1 cellular context compared by ENCODE assay signal in the genomic region with DNA sequence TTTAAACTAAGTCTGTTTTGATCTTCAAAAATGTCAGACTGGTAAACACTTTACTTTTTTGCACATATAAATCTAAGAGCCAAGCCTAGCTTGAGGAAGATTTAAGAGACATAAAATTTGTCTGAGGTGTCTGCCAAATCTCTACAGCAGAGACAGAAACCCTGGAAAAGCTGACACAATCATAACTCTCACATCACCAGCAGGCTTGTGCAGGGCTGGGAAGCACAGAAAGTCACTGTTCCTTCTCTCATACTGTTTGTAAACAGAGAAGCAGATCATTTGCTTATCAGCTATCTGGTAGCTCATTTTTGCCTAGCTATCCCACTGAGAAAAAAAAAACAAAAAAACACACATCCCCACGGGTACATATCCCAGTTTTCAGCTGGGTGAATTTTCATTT.
TF ChIP-seq lines count a peak whose summit lies in the region.

No MANE protein-coding gene starts in this region.

TF ChIP-seq in HepG2, 621 proteins besides CTCF, POLR2A, EP300 and RAD21:
- TF ChIP-seq ZNF792 (CRISPR knock-in tag; IDR thresholded peaks at IDR 0.05) (no peak), ZFP41 (CRISPR knock-in tag; IDR thresholded peaks at IDR 0.05; ENCODE audit: borderline replicate concordance) (no peak), BRCA1 (CRISPR knock-in tag; IDR thresholded peaks at IDR 0.05) (no peak), ZBTB20 (CRISPR knock-in tag; IDR thresholded peaks at IDR 0.05; ENCODE audit: borderline replicate concordance, low read depth) (no peak), ELF4 (CRISPR knock-in tag; IDR thresholded peaks at IDR 0.05; ENCODE audit: borderline replicate concordance) (no peak)
